ENCODE assay signal across 9 cellular contexts in genomic region chr5:136249678-136250266, GRCh38. TPM values are rescaled to one million over a fixed set of nuclear protein-coding genes. Genes with fewer than 3 reads are reported as not detected.
A peak's percentile ranks its signal among the peaks of the same experiment; 100 is the strongest.
DNase-seq lines count a peak whose midpoint lies in the region; ATAC-seq, FAIRE-seq and TF ChIP-seq lines count a peak whose summit lies in the region.
"Had no signal": no experiment of that assay in that cellular context is flagged by ENCODE, and none has a peak within 500 bp of the region (broad histone marks: within the 10 kb centered on the region; RNA-seq: fewer than 3 reads in every experiment).

No MANE protein-coding gene starts in this region.

- H3K9me3 ChIP-seq in endodermal cell (ENCODE audit: control insufficient read depth, low read length), result no peaks in the 10 kb centered on the region

- no peaks in the 10 kb centered on the region for H4K20me1 ChIP-seq in KMS-11 (ENCODE audit: insufficient read depth)

- peak; percentile 79 for TF ChIP-seq CTCF in KMS-11 (conservative IDR thresholded peaks at IDR 0.05; ENCODE audit: low read depth, low read length)
- peak; percentile 99 for TF ChIP-seq CTCF in endodermal cell (conservative IDR thresholded peaks at IDR 0.05)
- peak; percentile 69 for TF ChIP-seq CTCF in mesothelial cell of epicardium (IDR thresholded peaks at IDR 0.05; ENCODE audit: unreplicated experiment)

- H3K9ac ChIP-seq in KMS-11 (no peak overlapping the region), endodermal cell (ENCODE audit: extremely low read depth, low read length, poor library complexity, severe bottlenecking) (no peak overlapping the region)

- H3K27me3 ChIP-seq in KMS-11 (ENCODE audit: insufficient read depth, low read depth) (no peaks in the 10 kb centered on the region), endodermal cell (ENCODE audit: control insufficient read depth, insufficient read depth, low read length, poor library complexity, severe bottlenecking) (no peaks in the 10 kb centered on the region)

- no peaks in the 10 kb centered on the region for H3K9me3 Mint-ChIP-seq in endodermal cell
- peaks cover 7% of the 10 kb centered on the region for H3K9me3 Mint-ChIP-seq in mesothelial cell of epicardium

- H3K27ac ChIP-seq in KMS-11 (no peak overlapping the region), endodermal cell (ENCODE audit: low read depth, low read length) (no peak overlapping the region)

- no peaks in the 10 kb centered on the region for H3K4me1 ChIP-seq in KMS-11 (ENCODE audit: low read depth, poor library complexity, severe bottlenecking)
- no peaks in the 10 kb centered on the region for H3K4me1 ChIP-seq in endodermal cell (ENCODE audit: control insufficient read depth, insufficient read depth, low read length)

- 18 to 25% methylated on average over 4 to 5 of the region's 5 CpGs for WGBS in endodermal cell (ENCODE audit: insufficient coverage in 1 of 2, insufficient read length in 1 of 2), 2 experiments

- DNase-seq in Right ventricle myocardium superior (peak; percentile 61), cardiac septum (ENCODE audit: low spot score) (no peak), RCC 7860 (ENCODE audit: low spot score) (peak; percentile 47), endodermal cell (peak; percentile 86), mesothelial cell of epicardium (ENCODE audit: low spot score in 2 of 2, unreplicated experiment in 2 of 2) (peak in 1 of 2 experiments; percentile 68)
- no peak for DNase-seq in activated naive CD4-positive, alpha-beta T cell treated with Interleukin-2 at 50 U/mL for 16 hours

- intact Hi-C loops in Right ventricle myocardium superior (cut with DNase I) (loop anchor here (5.0 to 10.0 kb wide), 2 partner anchors 435 to 518 kb away; no protein-coding TSS in a partner anchor), cardiac septum (cut with DNase I) (loop anchor here (2.0 to 10.0 kb wide), 2 partner anchors 175 to 521 kb away; no protein-coding TSS in a partner anchor)

- H3K4me3 ChIP-seq in KMS-11 (IDR thresholded peaks at IDR 0.05; ENCODE audit: insufficient read depth, low read depth, low read length), result no peak overlapping the region
- no peak overlapping the region for H3K4me3 ChIP-seq in endodermal cell (ENCODE audit: low read length)

- peak; percentile 75 for ATAC-seq in Right ventricle myocardium superior (ENCODE audit: poor library complexity)
- no peak for ATAC-seq in GM18870 (IDR thresholded peaks at IDR 0.05; ENCODE audit: unreplicated experiment)

- peaks cover 3% of the 10 kb centered on the region for H3K4me1 Mint-ChIP-seq in endodermal cell
- H3K4me1 Mint-ChIP-seq in mesothelial cell of epicardium, result peaks cover 2% of the 10 kb centered on the region

- H3K36me3 Mint-ChIP-seq in endodermal cell (ENCODE audit: low read depth), result no peaks in the 10 kb centered on the region
- no peaks in the 10 kb centered on the region for H3K36me3 Mint-ChIP-seq in mesothelial cell of epicardium

- H3K79me2 ChIP-seq in KMS-11 (ENCODE audit: insufficient read depth, low read depth), result no peaks in the 10 kb centered on the region

- no peak overlapping the region for H3K4me2 ChIP-seq in KMS-11

- H3K4me3 Mint-ChIP-seq in endodermal cell (no peak overlapping the region), mesothelial cell of epicardium (no peak overlapping the region)

- H3K27ac Mint-ChIP-seq in endodermal cell (no peak overlapping the region), mesothelial cell of epicardium (no peak overlapping the region)

- no peaks in the 10 kb centered on the region for H3K27me3 Mint-ChIP-seq in endodermal cell (ENCODE audit: insufficient read depth)
- peaks cover 12% of the 10 kb centered on the region for H3K27me3 Mint-ChIP-seq in mesothelial cell of epicardium (ENCODE audit: low read depth)

- FAIRE-seq in RCC 7860 (lab: Jason Lieb, UNC), result peak; percentile 54

- no peaks in the 10 kb centered on the region for H3K36me3 ChIP-seq in KMS-11 (ENCODE audit: insufficient read depth)
- H3K36me3 ChIP-seq in endodermal cell (ENCODE audit: control insufficient read depth, insufficient read depth, low read length), result no peaks in the 10 kb centered on the region

- H2AFZ ChIP-seq in KMS-11 (ENCODE audit: low read depth), result no peak overlapping the region

RNA-seq across cellular contexts. Expression of gene SMIM32, which starts 56.8 kb away (rescaled TPM):
- total RNA-seq in Right ventricle myocardium superior (not detected), cardiac septum (not detected), endodermal cell (under 1 TPM; 0.15 to 0.20 TPM), mesothelial cell of epicardium (0.22 to 0.32 TPM (median 0.31 TPM) in 3 replicates)
- polyA plus RNA-seq in endodermal cell (2013, experiment 1 of 2), result 0.75 TPM
- 0.62 TPM for polyA plus RNA-seq in endodermal cell (2013, experiment 2 of 2)
- total RNA-seq: urinary bladder had no signal

Comparison
In these comparisons a context has a peak if more than half of its experiments do, and no peak if none do; other contexts are left out.
1. DNase-seq: peak in Right ventricle myocardium superior (single experiment), RCC 7860 (single experiment) and endodermal cell (single experiment); none in cardiac septum (single experiment) and activated naive CD4-positive, alpha-beta T cell treated with Interleukin-2 at 50 U/mL for 16 hours (single experiment).
2. Peak in every context shown above with its lines, with median percentiles within 50 percentile points of each other: CTCF ChIP-seq.